ENCODE assay signal across 18 cellular contexts in genomic region chr16:52074133-52074532, GRCh38.
A peak's percentile ranks its signal among the peaks of the same experiment; 100 is the strongest.
DNase-seq lines count a peak whose midpoint lies in the region; TF ChIP-seq lines count a peak whose summit lies in the region.
"Had no signal": no experiment of that assay in that cellular context is flagged by ENCODE, and none has a peak within 500 bp of the region (broad histone marks: within the 10 kb centered on the region; RNA-seq: fewer than 3 reads in every experiment).

No MANE protein-coding gene starts in this region.

- TF ChIP-seq POLR2A in esophagus muscularis mucosa (IDR thresholded peaks at IDR 0.05; ENCODE audit: low read depth) = no peak

- no peaks in the 10 kb centered on the region for H3K9me3 ChIP-seq in esophagus muscularis mucosa
- H3K9me3 ChIP-seq: A549 had no signal

- H3K36me3 ChIP-seq in esophagus muscularis mucosa = no peaks in the 10 kb centered on the region

- DNase-seq in NCI-H82 (lab: John Stamatoyannopoulos, UW) (peak; percentile 2), NCI-H82 treated with DMSO at 0.1 percent for 48 hours (lab: John Stamatoyannopoulos, UW; ENCODE audit: unreplicated experiment) (no peak), NCI-H69 (lab: John Stamatoyannopoulos, UW) (peak; percentile 25), esophagus muscularis mucosa (ENCODE audit: extremely low spot score) (peak; percentile 14), nephron progenitor cell (no peak), SW 1271 (lab: John Stamatoyannopoulos, UW) (no peak), DMS53 (lab: John Stamatoyannopoulos, UW) (no peak)
- DNase-seq: 8988T; C1 segment of cervical spinal cord; Caco-2; CD4-positive, alpha-beta memory T cell; DMS 273 treated with DMSO at 0.1 percent for 48 hours; DND-41; GM23248; H7; HCEC 1CT had no signal

- H3K27ac Mint-ChIP-seq in nephron progenitor cell = no peak overlapping the region
- H3K27ac Mint-ChIP-seq: CD4-positive, alpha-beta memory T cell had no signal

- H3K36me3 Mint-ChIP-seq in nephron progenitor cell (ENCODE audit: low read depth) = no peaks in the 10 kb centered on the region
- H3K36me3 Mint-ChIP-seq: CD4-positive, alpha-beta memory T cell had no signal

- peaks cover 11% of the 10 kb centered on the region for H3K4me1 Mint-ChIP-seq in nephron progenitor cell
- H3K4me1 Mint-ChIP-seq: CD4-positive, alpha-beta memory T cell had no signal

- H3K27me3 ChIP-seq in esophagus muscularis mucosa = no peaks in the 10 kb centered on the region

- no peak for TF ChIP-seq EP300 in esophagus muscularis mucosa (IDR thresholded peaks at IDR 0.05)

- no peak overlapping the region for H3K4me3 Mint-ChIP-seq in nephron progenitor cell
- H3K4me3 Mint-ChIP-seq: CD4-positive, alpha-beta memory T cell had no signal

- peaks cover under 1% of the 10 kb centered on the region for H3K27me3 Mint-ChIP-seq in nephron progenitor cell (ENCODE audit: low read depth, poor library complexity)
- H3K27me3 Mint-ChIP-seq: CD4-positive, alpha-beta memory T cell had no signal

- WGBS in esophagus muscularis mucosa = 89% methylated on average over 3 of the region's 3 CpGs

- intact Hi-C loops in esophagus muscularis mucosa (cut with DNase I) = no loop called here

- no peak overlapping the region for H3K4me3 ChIP-seq in esophagus muscularis mucosa
- H3K4me3 ChIP-seq: A549, GM12878, GM23248 had no signal

- no peak overlapping the region for H3K27ac ChIP-seq in esophagus muscularis mucosa (replicated peaks in 1 of 4)
- H3K27ac ChIP-seq: A549, GM23248 had no signal

- TF ChIP-seq CTCF in esophagus muscularis mucosa (IDR thresholded peaks at IDR 0.05) (no peak), nephron progenitor cell (IDR thresholded peaks at IDR 0.05) (no peak)

- H3K4me1 ChIP-seq in esophagus muscularis mucosa = no peaks in the 10 kb centered on the region
- H3K4me1 ChIP-seq: A549, Caco-2 had no signal

- no peaks in the 10 kb centered on the region for H3K9me3 Mint-ChIP-seq in nephron progenitor cell

Comparison
In these comparisons a context has a peak if more than half of its experiments do, and no peak if none do; other contexts are left out.
1. DNase-seq: peak in NCI-H82 (single experiment), NCI-H69 (single experiment) and esophagus muscularis mucosa (single experiment); none in NCI-H82 treated with DMSO at 0.1 percent for 48 hours (single experiment), nephron progenitor cell (single experiment), SW 1271 (0 of 2) and DMS53 (single experiment).